34 cellular contexts compared by ENCODE assay signal in the genomic region with DNA sequence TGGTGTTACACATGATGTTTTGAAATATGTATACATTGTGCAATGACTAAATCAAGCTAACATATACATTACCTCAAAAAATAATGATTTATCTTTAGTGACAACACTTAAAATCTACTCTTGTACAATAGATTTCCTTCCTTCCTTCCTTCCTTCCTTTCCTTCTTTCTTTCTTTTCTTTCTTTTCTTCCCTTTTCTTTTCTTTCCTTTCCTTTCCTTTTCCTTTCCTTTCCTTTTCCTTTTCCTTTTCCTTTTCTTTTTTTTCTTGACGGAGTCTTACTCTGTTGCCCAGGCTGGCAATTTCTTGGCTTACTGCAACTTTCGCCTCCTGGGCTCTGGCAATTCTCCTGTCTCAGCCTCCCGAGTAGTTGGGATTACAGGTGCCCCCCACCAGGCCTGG.
DNase-seq lines count a peak whose midpoint lies in the region; FAIRE-seq and TF ChIP-seq lines count a peak whose summit lies in the region.
"Had no signal": no experiment of that assay in that cellular context is flagged by ENCODE, and none has a peak within 500 bp of the region (broad histone marks: within the 10 kb centered on the region; RNA-seq: fewer than 3 reads in every experiment).

No MANE protein-coding gene starts in this region.

- CTCF ChIA-PET in HEK293 (lab: Yijun Ruan, JAX) = interaction anchor here (0.7 to 0.9 kb wide), 2 partner anchors 157 to 164 kb away, joined by 3 read pairs; no protein-coding TSS in a partner anchor

- TF ChIP-seq CTCF in HEK293 (tag by site-specific recombination; IDR thresholded peaks at IDR 0.05) = no peak
- no peak for TF ChIP-seq CTCF in chondrocyte (IDR thresholded peaks at IDR 0.05)
- no peak for TF ChIP-seq CTCF in lower leg skin (IDR thresholded peaks at IDR 0.05)

- H3K27me3 Mint-ChIP-seq in chondrocyte (ENCODE audit: low read depth) = peaks cover 3% of the 10 kb centered on the region
- H3K27me3 Mint-ChIP-seq: B cell; CD4-positive, alpha-beta T cell; CD4-positive, CD25-positive, alpha-beta regulatory T cell; CD8-positive, alpha-beta memory T cell had no signal

- intact Hi-C loops in lower leg skin (cut with DNase I; ENCODE audit: low total_unique reads) = no loop called here

- no peak overlapping the region for H3K27ac ChIP-seq in HEK293 (ENCODE audit: extremely low read depth, low read depth, low read length)
- H3K27ac ChIP-seq: 22Rv1; A549; BLaER1; BLaER1 treated with 17β-estradiol and CSF1 and Interleukin-3, amounts not matched to agents 10 nM and 100 nM; C4-2B had no signal

- peak; percentile 6 for FAIRE-seq in H54 (lab: Jason Lieb, UNC)
- FAIRE-seq: A549, D721Med had no signal

- peak overlapping the region; percentile 38 for H3K27ac Mint-ChIP-seq in chondrocyte (ENCODE audit: unreplicated experiment)
- H3K27ac Mint-ChIP-seq: B cell; CD4-positive, alpha-beta memory T cell; CD4-positive, alpha-beta T cell; CD4-positive, CD25-positive, alpha-beta regulatory T cell; CD8-positive, alpha-beta memory T cell; CD8-positive, alpha-beta T cell had no signal

- WGBS in lower leg skin, 2 donors = 87 to 90% methylated on average over 3 of the region's 3 CpGs

- TF ChIP-seq POLR2A in H54 (IDR thresholded peaks at IDR 0.05; ENCODE audit: low read depth, low read length) (no peak), lower leg skin (IDR thresholded peaks at IDR 0.05) (no peak)

- H3K4me3 ChIP-seq in HEK293 (ENCODE audit: low read depth, low read length) (no peak overlapping the region), lower leg skin (ENCODE audit: low read depth, poor library complexity, severe bottlenecking) (no peak overlapping the region)
- H3K4me3 ChIP-seq: A549; BLaER1; BLaER1 treated with 17β-estradiol and CSF1 and Interleukin-3, amounts not matched to agents 10 nM and 100 nM had no signal

- DNase-seq in H54 (ENCODE audit: insufficient read length, low spot score) (no peak), chondrocyte (ENCODE audit: low spot score) (no peak), OCI-M2 (lab: John Stamatoyannopoulos, UW; ENCODE audit: unreplicated experiment) (no peak), lower leg skin (ENCODE audit: low spot score in 2 of 2) (no peak), NCI-H69 (lab: John Stamatoyannopoulos, UW) (no peak)
- DNase-seq: 8988T; ACHN; AML-193; BE2C; C1 segment of cervical spinal cord; Caco-2; Calu3; CD4-positive, alpha-beta memory T cell; CD4-positive, alpha-beta T cell; CD4-positive, CD25-positive, alpha-beta regulatory T cell; CD8-positive, alpha-beta memory T cell; CD8-positive, alpha-beta T cell; COR-L47; DMS 273 treated with DMSO at 0.1 percent for 48 hours; DMS153; DMS53; DMS79; DMS79 treated with DMSO at 0.1 percent for 48 hours; DND-41; EL had no signal

- no peaks in the 10 kb centered on the region for H3K36me3 Mint-ChIP-seq in chondrocyte (ENCODE audit: low read depth)
- H3K36me3 Mint-ChIP-seq: CD14-positive monocyte; CD4-positive, alpha-beta memory T cell; CD4-positive, CD25-positive, alpha-beta regulatory T cell; CD8-positive, alpha-beta memory T cell; CD8-positive, alpha-beta T cell had no signal

- H3K4me1 ChIP-seq in HEK293 (ENCODE audit: control insufficient read depth, insufficient read depth, low read length) = no peaks in the 10 kb centered on the region
- H3K4me1 ChIP-seq: A549; BE2C; BLaER1; BLaER1 treated with 17β-estradiol and CSF1 and Interleukin-3, amounts not matched to agents 10 nM and 100 nM; Caco-2 had no signal

- no peaks in the 10 kb centered on the region for H3K36me3 ChIP-seq in HEK293 (ENCODE audit: control insufficient read depth in 2 of 2, insufficient read depth in 1 of 2, low read length in 2 of 2)
- H3K36me3 ChIP-seq: BE2C; BLaER1; BLaER1 treated with 17β-estradiol and CSF1 and Interleukin-3, amounts not matched to agents 10 nM and 100 nM had no signal

- H3K9me3 ChIP-seq in HEK293 (ENCODE audit: control insufficient read depth, insufficient read depth, low read depth, low read length) = no peaks in the 10 kb centered on the region
- H3K9me3 ChIP-seq: A549; BE2C; BLaER1; BLaER1 treated with 17β-estradiol and CSF1 and Interleukin-3, amounts not matched to agents 10 nM and 100 nM; Caco-2 had no signal

- H3K4me3 Mint-ChIP-seq in chondrocyte (ENCODE audit: unreplicated experiment) = no peak overlapping the region
- H3K4me3 Mint-ChIP-seq: B cell; CD14-positive monocyte; CD4-positive, alpha-beta memory T cell; CD4-positive, alpha-beta T cell; CD4-positive, CD25-positive, alpha-beta regulatory T cell; CD8-positive, alpha-beta memory T cell; CD8-positive, alpha-beta T cell had no signal

- POLR2A ChIA-PET in HEK293 (lab: Yijun Ruan, JAX) = no interaction called here

- H3K4me1 Mint-ChIP-seq in chondrocyte (ENCODE audit: low read depth) = no peaks in the 10 kb centered on the region
- H3K4me1 Mint-ChIP-seq: B cell; CD14-positive monocyte; CD4-positive, alpha-beta memory T cell; CD4-positive, CD25-positive, alpha-beta regulatory T cell; CD8-positive, alpha-beta memory T cell had no signal

- no peaks in the 10 kb centered on the region for H3K9me3 Mint-ChIP-seq in chondrocyte (ENCODE audit: low read depth)

TF ChIP-seq in HEK293, 187 proteins besides CTCF, POLR2A, EP300 and RAD21:
- TF ChIP-seq PRDM1 (tag by site-specific recombination; IDR thresholded peaks at IDR 0.05) (peak; percentile 98), ZBTB6 (tag by site-specific recombination; IDR thresholded peaks at IDR 0.05) (no peak), ZFP3 (tag by site-specific recombination; IDR thresholded peaks at IDR 0.05; ENCODE audit: low read depth) (no peak), ZNF366 (tag by site-specific recombination; conservative IDR thresholded peaks at IDR 0.05) (peak; percentile 47; the same call in 1 of the 2 replicates), ZNF350 (tag by site-specific recombination; IDR thresholded peaks at IDR 0.05) (no peak)
